In genomic region chr17:2697611-2698162, GRCh38 we compare ENCODE assay signal across 20 cellular contexts. TPM values are rescaled to one million over a fixed set of nuclear protein-coding genes. Genes with fewer than 3 reads are reported as not detected.
DNase-seq lines count a peak whose midpoint lies in the region; ATAC-seq and TF ChIP-seq lines count a peak whose summit lies in the region.
"Had no signal": no experiment of that assay in that cellular context is flagged by ENCODE, and none has a peak within 500 bp of the region (broad histone marks: within the 10 kb centered on the region; RNA-seq: fewer than 3 reads in every experiment).

No MANE protein-coding gene starts in this region.

- whole genome bisulfite sequencing in transverse colon (ENCODE audit: low coverage in 1 of 2), 2 donors: 96% methylated on average over 40 of the region's 40 CpGs; no CpG with 5 or more reads in 1 of the 2 donors

- no peak overlapping the region for H3K27ac ChIP-seq in transverse colon
- H3K27ac ChIP-seq in RWPE1: no peak overlapping the region
- H3K27ac ChIP-seq: hepatocyte, KMS-11, tibial nerve had no signal

- no peaks in the 10 kb centered on the region for H3K9me3 ChIP-seq in transverse colon
- H3K9me3 ChIP-seq: tibial nerve had no signal

- peak; percentile 5 for DNase-seq in activated naive CD4-positive, alpha-beta T cell treated with anti-CD3 and anti-CD28 coated beads, Interleukin-2, amount 10 ng/mL, durations not matched to agents 7 days and 5 days
- no peak for DNase-seq in activated naive CD4-positive, alpha-beta T cell treated with anti-CD3 and anti-CD28 coated beads for 36 hours
- DNase-seq in H7 (peak; percentile 73), islet precursor cell (peak; percentile 50), transverse colon (peak; percentile 7), RWPE1 (ENCODE audit: low spot score) (no peak)
- no peak for DNase-seq in stimulated activated CD4-positive, alpha-beta T cell treated with anti-CD3 and anti-CD28 coated beads, Interleukin-2, amount 100 ng/mL, for 24 hours
- DNase-seq: activated CD4-positive, CD25-positive, alpha-beta regulatory T cell; activated effector memory CD4-positive, alpha-beta T cell treated with Interleukin-2 at 50 U/mL for 16 hours; DMS79; NCI-H1048; NCI-H2107; NCI-H526; stimulated activated CD4-positive, alpha-beta T cell treated with anti-CD3 and anti-CD28 coated beads, Interleukin-12 subunit alpha, Interleukin-12 subunit beta, amount 100 ng/mL, for 4 hours had no signal

- TF ChIP-seq CTCF in transverse colon (IDR thresholded peaks at IDR 0.05) (no peak), RWPE1 (conservative IDR thresholded peaks at IDR 0.05; ENCODE audit: low read depth) (no peak)

- in situ Hi-C loops in transverse colon (cut with MboI; ENCODE audit: low pct_ligation_motif_present in 1 of 4, low pct_unique_long_range_greater_than_20kb in 1 of 4, low sequenced_read_pairs in 3 of 4): no loop called here

- TF ChIP-seq EP300 in transverse colon (IDR thresholded peaks at IDR 0.05; ENCODE audit: low read depth): no peak

- POLR2A ChIA-PET in RWPE1 (lab: Yijun Ruan, JAX; ENCODE audit: low non-redundant PET): interaction anchor here (0.5 kb wide), 1 partner anchor 12 kb away, joined by 3 read pairs; no protein-coding TSS in a partner anchor

- H3K27ac Mint-ChIP-seq in activated naive CD4-positive, alpha-beta T cell treated with anti-CD3 and anti-CD28 coated beads, Interleukin-2, amount 10 ng/mL, durations not matched to agents 7 days and 5 days: no peak overlapping the region
- H3K27ac Mint-ChIP-seq in activated naive CD4-positive, alpha-beta T cell treated with anti-CD3 and anti-CD28 coated beads for 36 hours: no peak overlapping the region
- H3K27ac Mint-ChIP-seq: nephron, T-helper 17 cell had no signal

- no peaks in the 10 kb centered on the region for H3K9me3 Mint-ChIP-seq in activated naive CD4-positive, alpha-beta T cell treated with anti-CD3 and anti-CD28 coated beads, Interleukin-2, amount 10 ng/mL, durations not matched to agents 7 days and 5 days
- H3K9me3 Mint-ChIP-seq in activated naive CD4-positive, alpha-beta T cell treated with anti-CD3 and anti-CD28 coated beads for 36 hours: no peaks in the 10 kb centered on the region
- H3K9me3 Mint-ChIP-seq: nephron had no signal

- H3K4me3 ChIP-seq in H7 (ENCODE audit: insufficient read depth, low read depth, low read length) (no peak overlapping the region), transverse colon (no peak overlapping the region)
- H3K4me3 ChIP-seq: hepatocyte, tibial nerve had no signal

- no peak for ATAC-seq in GM21619 (IDR thresholded peaks at IDR 0.05; ENCODE audit: unreplicated experiment)
- ATAC-seq: T-helper 17 cell had no signal

- no peaks in the 10 kb centered on the region for H3K4me1 Mint-ChIP-seq in activated naive CD4-positive, alpha-beta T cell treated with anti-CD3 and anti-CD28 coated beads, Interleukin-2, amount 10 ng/mL, durations not matched to agents 7 days and 5 days
- H3K4me1 Mint-ChIP-seq in activated naive CD4-positive, alpha-beta T cell treated with anti-CD3 and anti-CD28 coated beads for 36 hours (ENCODE audit: low read depth): no peaks in the 10 kb centered on the region
- H3K4me1 Mint-ChIP-seq: nephron, T-helper 17 cell had no signal

- CTCF ChIA-PET in activated naive CD4-positive, alpha-beta T cell treated with anti-CD3 and anti-CD28 coated beads, Interleukin-2, amount 10 ng/mL, durations not matched to agents 7 days and 5 days (lab: Charles Lee): interaction anchor here (1.6 kb wide), 1 partner anchor 10 kb away, joined by 5 read pairs; no protein-coding TSS in a partner anchor
- CTCF ChIA-PET in activated naive CD4-positive, alpha-beta T cell treated with anti-CD3 and anti-CD28 coated beads for 36 hours (lab: Charles Lee): no interaction called here
- CTCF ChIA-PET in RWPE1 (lab: Yijun Ruan, JAX): no interaction called here

- H3K36me3 Mint-ChIP-seq in activated naive CD4-positive, alpha-beta T cell treated with anti-CD3 and anti-CD28 coated beads, Interleukin-2, amount 10 ng/mL, durations not matched to agents 7 days and 5 days: peaks cover 8% of the 10 kb centered on the region
- H3K36me3 Mint-ChIP-seq in activated naive CD4-positive, alpha-beta T cell treated with anti-CD3 and anti-CD28 coated beads for 36 hours (ENCODE audit: low read depth): peaks cover 16% of the 10 kb centered on the region

- no peaks in the 10 kb centered on the region for H3K27me3 ChIP-seq in H7 (ENCODE audit: control insufficient read depth, insufficient read depth, low read length)
- H3K27me3 ChIP-seq in transverse colon: no peaks in the 10 kb centered on the region
- H3K27me3 ChIP-seq: hepatocyte, tibial nerve had no signal

- no peaks in the 10 kb centered on the region for H3K27me3 Mint-ChIP-seq in activated naive CD4-positive, alpha-beta T cell treated with anti-CD3 and anti-CD28 coated beads, Interleukin-2, amount 10 ng/mL, durations not matched to agents 7 days and 5 days
- no peaks in the 10 kb centered on the region for H3K27me3 Mint-ChIP-seq in activated naive CD4-positive, alpha-beta T cell treated with anti-CD3 and anti-CD28 coated beads for 36 hours (ENCODE audit: low read depth)
- H3K27me3 Mint-ChIP-seq: T-helper 17 cell had no signal

- H3K36me3 ChIP-seq in H7 (replicated peaks; ENCODE audit: control insufficient read depth, insufficient read depth, low read length): peaks cover 9% of the 10 kb centered on the region
- peaks cover 0 to 74% (median 21%) of the 10 kb centered on the region in 4 donors for H3K36me3 ChIP-seq in transverse colon

- TF ChIP-seq POLR2A in transverse colon (IDR thresholded peaks at IDR 0.05): no peak

- no peak overlapping the region for H3K4me3 Mint-ChIP-seq in activated naive CD4-positive, alpha-beta T cell treated with anti-CD3 and anti-CD28 coated beads, Interleukin-2, amount 10 ng/mL, durations not matched to agents 7 days and 5 days
- no peak overlapping the region for H3K4me3 Mint-ChIP-seq in activated naive CD4-positive, alpha-beta T cell treated with anti-CD3 and anti-CD28 coated beads for 36 hours
- H3K4me3 Mint-ChIP-seq: nephron, T-helper 17 cell had no signal

- H3K4me1 ChIP-seq in transverse colon: no peaks in the 10 kb centered on the region
- H3K4me1 ChIP-seq: tibial nerve had no signal

- intact Hi-C loops in activated naive CD4-positive, alpha-beta T cell treated with anti-CD3 and anti-CD28 coated beads for 36 hours (cut with micrococcal nuclease): no loop called here
- intact Hi-C loops in transverse colon (cut with DNase I; ENCODE audit: low total_unique reads): no loop called here

RNA-seq across cellular contexts. Expression of gene CLUH, which starts 13.9 kb away (rescaled TPM):
- total RNA-seq in activated naive CD4-positive, alpha-beta T cell treated with anti-CD3 and anti-CD28 coated beads for 36 hours: 10 to 100 TPM; 72.7 to 81.4 TPM
- 131 and 148 TPM in 2 replicates for total RNA-seq in H7 (2014; rRNA removed; shearing (Covaris generic))
- total RNA-seq in transverse colon: 1,000 to 10,000 TPM in 1 of 4 donors, 100 to 1,000 TPM in 3; 127 to 1,072 (median 208) TPM

RNA-seq across cellular contexts. Expression of gene CCDC92B, which starts 51.8 kb away (rescaled TPM):
- total RNA-seq in activated naive CD4-positive, alpha-beta T cell treated with anti-CD3 and anti-CD28 coated beads for 36 hours: under 1 TPM; 0.07 to 0.12 TPM
- total RNA-seq in H7 (2014; rRNA removed; shearing (Covaris generic)): 2.5 and 3.7 TPM in 2 replicates
- under 1 TPM in 3 of 4 donors, not detected in 1; 0.48 to 0.82 (median 0.75) TPM for total RNA-seq in transverse colon
- total RNA-seq: hepatocyte had no signal

Comparison
In these comparisons a context has a peak if more than half of its experiments do, and no peak if none do; other contexts are left out.
1. DNase-seq: peak in activated naive CD4-positive, alpha-beta T cell treated with anti-CD3 and anti-CD28 coated beads, Interleukin-2, amount 10 ng/mL, durations not matched to agents 7 days and 5 days (single experiment), H7 (single experiment), islet precursor cell (single experiment) and transverse colon (single experiment); none in activated naive CD4-positive, alpha-beta T cell treated with anti-CD3 and anti-CD28 coated beads for 36 hours (single experiment), RWPE1 (single experiment) and stimulated activated CD4-positive, alpha-beta T cell treated with anti-CD3 and anti-CD28 coated beads, Interleukin-2, amount 100 ng/mL, for 24 hours (0 of 2).